Comparison of ENCODE assay signal across 10 cellular contexts in genomic region chr19:16566161-16566560, GRCh38. TPM values are rescaled to one million over a fixed set of nuclear protein-coding genes. Genes with fewer than 3 reads are reported as not detected.
DNase-seq lines count a peak whose midpoint lies in the region; ATAC-seq and TF ChIP-seq lines count a peak whose summit lies in the region.
"Had no signal": no experiment of that assay in that cellular context is flagged by ENCODE, and none has a peak within 500 bp of the region (broad histone marks: within the 10 kb centered on the region; RNA-seq: fewer than 3 reads in every experiment).

No MANE protein-coding gene starts in this region.

- in situ Hi-C loops in transverse colon (cut with MboI; ENCODE audit: low pct_ligation_motif_present in 1 of 4, low pct_unique_long_range_greater_than_20kb in 1 of 4, low sequenced_read_pairs in 3 of 4) = no loop called here

- no peak overlapping the region for H3K4me3 ChIP-seq in transverse colon
- H3K4me3 ChIP-seq: A549 had no signal

- H3K36me3 Mint-ChIP-seq in natural killer cell = peaks cover 8% of the 10 kb centered on the region

- H3K27me3 Mint-ChIP-seq in natural killer cell (ENCODE audit: low read depth in 2 of 2) = no peaks in the 10 kb centered on the region

- H3K27ac Mint-ChIP-seq in natural killer cell = peak overlapping the region; percentile 97 to 98

- H3K27ac ChIP-seq in transverse colon = peak overlapping the region in 3 of 4 donors; percentile 28 to 65 (median 41)
- H3K27ac ChIP-seq: A549 had no signal

- intact Hi-C loops in Right ventricle myocardium inferior (cut with DNase I) (no loop called here), Right ventricle myocardium superior (cut with DNase I) (no loop called here), natural killer cell (cut with micrococcal nuclease) (loop anchor here (2.0 to 5.0 kb wide), 2 partner anchors 19 to 129 kb away; no protein-coding TSS in a partner anchor), transverse colon (cut with DNase I; ENCODE audit: low total_unique reads) (no loop called here)

- no peaks in the 10 kb centered on the region for H3K9me3 ChIP-seq in transverse colon
- H3K9me3 ChIP-seq: A549 had no signal

- peaks cover 2 to 6% (median 4%) of the 10 kb centered on the region in 4 donors for H3K4me1 ChIP-seq in transverse colon

- peaks cover 0 to 44% (median 14%) of the 10 kb centered on the region in 4 donors for H3K36me3 ChIP-seq in transverse colon

- DNase-seq in Right ventricle myocardium inferior (ENCODE audit: missing footprints) (peak; percentile 68), Right ventricle myocardium superior (no peak), natural killer cell (peak; percentile 57), transverse colon (peak; percentile 51)
- DNase-seq in activated gamma-delta T cell treated with anti-CD3 and anti-CD28 coated beads, Interleukin-2, amount 50 U/mL, for 16 hours (ENCODE audit: low read depth) = peak; percentile 59
- DNase-seq: NCI-H2081 had no signal

- WGBS in transverse colon (ENCODE audit: low coverage in 1 of 2), 2 donors = 70 to 75% methylated on average over 2 to 10 of the region's 10 CpGs

- TF ChIP-seq POLR2A in transverse colon (IDR thresholded peaks at IDR 0.05) = no peak

- H3K4me3 Mint-ChIP-seq in natural killer cell = peak overlapping the region; percentile 95

- no peak for TF ChIP-seq EP300 in transverse colon (IDR thresholded peaks at IDR 0.05; ENCODE audit: low read depth)

- TF ChIP-seq CTCF in natural killer cell (IDR thresholded peaks at IDR 0.05) = no peak
- no peak for TF ChIP-seq CTCF in transverse colon (IDR thresholded peaks at IDR 0.05)

- peaks cover 9 to 10% of the 10 kb centered on the region in 2 donors for H3K4me1 Mint-ChIP-seq in natural killer cell

- H3K9me3 Mint-ChIP-seq in natural killer cell = no peaks in the 10 kb centered on the region

- ATAC-seq in Right ventricle myocardium inferior (no peak), Right ventricle myocardium superior (ENCODE audit: poor library complexity) (no peak), natural killer cell (peak; percentile 96 to 98 (median 97)), GM21723 (IDR thresholded peaks at IDR 0.05; ENCODE audit: unreplicated experiment) (no peak), HG02870 (IDR thresholded peaks at IDR 0.05; ENCODE audit: unreplicated experiment) (no peak), HG03159 (IDR thresholded peaks at IDR 0.05; ENCODE audit: unreplicated experiment) (no peak)
- ATAC-seq: A549 had no signal

- no peaks in the 10 kb centered on the region for H3K27me3 ChIP-seq in transverse colon

RNA-seq across cellular contexts. Expression of gene SLC35E1, which starts 6.1 kb away (rescaled TPM):
- total RNA-seq in Right ventricle myocardium inferior (23.5 TPM), Right ventricle myocardium superior (20.8 TPM), natural killer cell (10 to 100 TPM; 53.2 to 55.5 (median 54.2) TPM), transverse colon (10 to 100 TPM; 31.0 to 56.1 (median 42.8) TPM)

RNA-seq across cellular contexts. Expression of gene CHERP, which starts 23.9 kb away (rescaled TPM):
- total RNA-seq in Right ventricle myocardium inferior (17.3 TPM), Right ventricle myocardium superior (19.7 TPM), natural killer cell (10 to 100 TPM; 46.5 to 70.8 (median 68.2) TPM), transverse colon (10 to 100 TPM; 14.4 to 54.7 (median 28.9) TPM)

Comparison
In these comparisons a context has a peak if more than half of its experiments do, and no peak if none do; other contexts are left out.
1. ATAC-seq: peak in natural killer cell (3 of 3); none in Right ventricle myocardium inferior (single experiment), Right ventricle myocardium superior (single experiment), GM21723 (single experiment), HG02870 (single experiment) and HG03159 (single experiment).